Comparison of ENCODE assay signal across 1 cellular context in the genomic region with DNA sequence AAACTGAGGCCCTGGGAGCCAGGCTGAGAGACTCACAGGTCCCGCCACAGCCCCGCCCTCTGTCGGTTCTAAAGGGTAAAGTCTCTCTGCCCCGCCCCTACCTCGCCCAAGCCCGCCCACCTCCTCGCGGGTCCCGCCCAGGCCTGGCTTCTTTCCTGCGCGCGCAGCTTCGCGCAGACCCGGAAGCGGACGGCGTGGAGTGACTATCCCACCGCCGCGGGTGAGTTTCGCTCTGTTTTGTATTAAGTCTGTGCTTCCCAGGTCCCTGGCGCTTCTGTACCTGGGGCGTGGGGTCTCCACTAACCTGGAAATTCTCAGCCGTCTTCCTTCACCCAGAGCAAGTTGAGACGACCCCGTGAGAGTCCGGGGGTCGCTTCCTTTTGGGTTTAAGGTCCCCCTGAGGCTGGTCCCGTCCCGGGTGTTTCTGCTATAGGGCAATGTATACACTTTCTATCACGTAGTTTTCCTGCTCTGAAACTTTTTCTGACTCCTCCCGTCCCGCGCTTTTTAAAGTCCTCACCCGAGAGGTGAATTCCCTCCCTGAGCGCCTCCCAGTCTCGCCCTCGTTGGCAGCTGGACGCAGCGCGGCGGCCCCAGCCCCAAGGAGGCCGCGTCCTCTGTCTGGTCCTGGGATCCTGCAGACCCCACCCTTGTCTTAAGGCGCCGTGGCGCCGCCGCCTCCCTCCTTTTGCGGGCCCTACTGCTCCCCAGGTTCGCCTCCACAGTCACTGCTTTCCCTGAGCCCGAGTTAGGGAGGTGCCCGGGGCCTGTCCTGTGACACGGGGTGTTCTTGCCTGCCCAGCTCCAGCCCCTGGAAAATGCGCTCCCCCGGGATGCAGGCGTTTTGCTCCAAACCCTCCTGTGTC.
TF ChIP-seq lines count a peak whose summit lies in the region.

Gene ZNF765 (plus strand): TSS at position 176 of the 866 bp plus-strand sequence. CDS start 2,867 bp downstream, outside the sequence.

TF ChIP-seq in SK-N-SH, 30 proteins besides CTCF, POLR2A, EP300 and RAD21 (continued from another document):
- TF ChIP-seq, protein P1, sequence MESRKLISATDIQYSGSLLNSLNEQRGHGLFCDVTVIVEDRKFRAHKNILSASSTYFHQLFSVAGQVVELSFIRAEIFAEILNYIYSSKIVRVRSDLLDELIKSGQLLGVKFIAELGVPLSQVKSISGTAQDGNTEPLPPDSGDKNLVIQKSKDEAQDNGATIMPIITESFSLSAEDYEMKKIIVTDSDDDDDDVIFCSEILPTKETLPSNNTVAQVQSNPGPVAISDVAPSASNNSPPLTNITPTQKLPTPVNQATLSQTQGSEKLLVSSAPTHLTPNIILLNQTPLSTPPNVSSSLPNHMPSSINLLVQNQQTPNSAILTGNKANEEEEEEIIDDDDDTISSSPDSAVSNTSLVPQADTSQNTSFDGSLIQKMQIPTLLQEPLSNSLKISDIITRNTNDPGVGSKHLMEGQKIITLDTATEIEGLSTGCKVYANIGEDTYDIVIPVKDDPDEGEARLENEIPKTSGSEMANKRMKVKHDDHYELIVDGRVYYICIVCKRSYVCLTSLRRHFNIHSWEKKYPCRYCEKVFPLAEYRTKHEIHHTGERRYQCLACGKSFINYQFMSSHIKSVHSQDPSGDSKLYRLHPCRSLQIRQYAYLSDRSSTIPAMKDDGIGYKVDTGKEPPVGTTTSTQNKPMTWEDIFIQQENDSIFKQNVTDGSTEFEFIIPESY (IDR thresholded peaks at IDR 0.05; ENCODE audit: borderline replicate concordance, low read depth), result no peak
- TF ChIP-seq, protein P2, sequence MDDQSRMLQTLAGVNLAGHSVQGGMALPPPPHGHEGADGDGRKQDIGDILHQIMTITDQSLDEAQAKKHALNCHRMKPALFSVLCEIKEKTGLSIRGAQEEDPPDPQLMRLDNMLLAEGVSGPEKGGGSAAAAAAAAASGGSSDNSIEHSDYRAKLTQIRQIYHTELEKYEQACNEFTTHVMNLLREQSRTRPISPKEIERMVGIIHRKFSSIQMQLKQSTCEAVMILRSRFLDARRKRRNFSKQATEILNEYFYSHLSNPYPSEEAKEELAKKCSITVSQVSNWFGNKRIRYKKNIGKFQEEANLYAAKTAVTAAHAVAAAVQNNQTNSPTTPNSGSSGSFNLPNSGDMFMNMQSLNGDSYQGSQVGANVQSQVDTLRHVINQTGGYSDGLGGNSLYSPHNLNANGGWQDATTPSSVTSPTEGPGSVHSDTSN (IDR thresholded peaks at IDR 0.05), result no peak
- TF ChIP-seq MEF2A (IDR thresholded peaks at IDR 0.05; ENCODE audit: borderline replicate concordance, low read depth), result no peak
- TF ChIP-seq RCOR1 (IDR thresholded peaks at IDR 0.05; ENCODE audit: low read length), result no peak
- TF ChIP-seq, protein P3, sequence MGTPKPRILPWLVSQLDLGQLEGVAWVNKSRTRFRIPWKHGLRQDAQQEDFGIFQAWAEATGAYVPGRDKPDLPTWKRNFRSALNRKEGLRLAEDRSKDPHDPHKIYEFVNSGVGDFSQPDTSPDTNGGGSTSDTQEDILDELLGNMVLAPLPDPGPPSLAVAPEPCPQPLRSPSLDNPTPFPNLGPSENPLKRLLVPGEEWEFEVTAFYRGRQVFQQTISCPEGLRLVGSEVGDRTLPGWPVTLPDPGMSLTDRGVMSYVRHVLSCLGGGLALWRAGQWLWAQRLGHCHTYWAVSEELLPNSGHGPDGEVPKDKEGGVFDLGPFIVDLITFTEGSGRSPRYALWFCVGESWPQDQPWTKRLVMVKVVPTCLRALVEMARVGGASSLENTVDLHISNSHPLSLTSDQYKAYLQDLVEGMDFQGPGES (IDR thresholded peaks at IDR 0.05; ENCODE audit: low read depth, low read length), result no peak
- no peak for TF ChIP-seq CHD2 (IDR thresholded peaks at IDR 0.05; ENCODE audit: low read length, partially characterized antibody)
- TF ChIP-seq REST (IDR thresholded peaks at IDR 0.05; ENCODE audit: low read depth, low read length), result no peak
- no peak for TF ChIP-seq TCF12 (IDR thresholded peaks at IDR 0.05)
- no peak for TF ChIP-seq RXRA (IDR thresholded peaks at IDR 0.05; ENCODE audit: borderline replicate concordance, low read depth)
- no peak for TF ChIP-seq TEAD4 (IDR thresholded peaks at IDR 0.05; ENCODE audit: borderline replicate concordance, insufficient read depth)
- no peak for TF ChIP-seq RFX5 (IDR thresholded peaks at IDR 0.05; ENCODE audit: low read length)
- no peak for TF ChIP-seq SIN3A (IDR thresholded peaks at IDR 0.05; ENCODE audit: borderline replicate concordance, low read depth, low read length)
- no peak for TF ChIP-seq FOXJ3 (CRISPR knock-in tag; IDR thresholded peaks at IDR 0.05)
- TF ChIP-seq ELF1 (IDR thresholded peaks at IDR 0.05), result peak; percentile 98
- no peak for TF ChIP-seq FOSL2 (IDR thresholded peaks at IDR 0.05; ENCODE audit: borderline replicate concordance, low read depth)
- 0 out of 2 replicates have a peak, but pooled peaks have one; percentile 43 for TF ChIP-seq MAX (IDR thresholded peaks at IDR 0.05; ENCODE audit: low read depth)
- no peak for TF ChIP-seq EZH2phosphoT487 (IDR thresholded peaks at IDR 0.05; ENCODE audit: borderline replicate concordance, low read depth)
- TF ChIP-seq NFIC (IDR thresholded peaks at IDR 0.05; ENCODE audit: borderline replicate concordance), result no peak
- peak; percentile 84 for TF ChIP-seq MXI1 (IDR thresholded peaks at IDR 0.05; ENCODE audit: low read depth, low read length)
- TF ChIP-seq SMC3 (IDR thresholded peaks at IDR 0.05; ENCODE audit: low read depth, low read length), result 0 out of 2 replicates have a peak, but pooled peaks have one; percentile 11
- TF ChIP-seq, protein P4, sequence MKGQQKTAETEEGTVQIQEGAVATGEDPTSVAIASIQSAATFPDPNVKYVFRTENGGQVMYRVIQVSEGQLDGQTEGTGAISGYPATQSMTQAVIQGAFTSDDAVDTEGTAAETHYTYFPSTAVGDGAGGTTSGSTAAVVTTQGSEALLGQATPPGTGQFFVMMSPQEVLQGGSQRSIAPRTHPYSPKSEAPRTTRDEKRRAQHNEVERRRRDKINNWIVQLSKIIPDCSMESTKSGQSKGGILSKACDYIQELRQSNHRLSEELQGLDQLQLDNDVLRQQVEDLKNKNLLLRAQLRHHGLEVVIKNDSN (IDR thresholded peaks at IDR 0.05; ENCODE audit: borderline replicate concordance, low read depth), result no peak
- TF ChIP-seq GATA2 (CRISPR knock-in tag; IDR thresholded peaks at IDR 0.05), result no peak
- TF ChIP-seq, protein P5, sequence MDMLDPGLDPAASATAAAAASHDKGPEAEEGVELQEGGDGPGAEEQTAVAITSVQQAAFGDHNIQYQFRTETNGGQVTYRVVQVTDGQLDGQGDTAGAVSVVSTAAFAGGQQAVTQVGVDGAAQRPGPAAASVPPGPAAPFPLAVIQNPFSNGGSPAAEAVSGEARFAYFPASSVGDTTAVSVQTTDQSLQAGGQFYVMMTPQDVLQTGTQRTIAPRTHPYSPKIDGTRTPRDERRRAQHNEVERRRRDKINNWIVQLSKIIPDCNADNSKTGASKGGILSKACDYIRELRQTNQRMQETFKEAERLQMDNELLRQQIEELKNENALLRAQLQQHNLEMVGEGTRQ (IDR thresholded peaks at IDR 0.05; ENCODE audit: borderline replicate concordance, low read depth, low read length), result no peak
- peak; percentile 87 for TF ChIP-seq NRF1 (IDR thresholded peaks at IDR 0.05; ENCODE audit: low read depth, low read length)
- no peak for TF ChIP-seq JUND (IDR thresholded peaks at IDR 0.05)
- TF ChIP-seq POLR2AphosphoS5 (IDR thresholded peaks at IDR 0.05; ENCODE audit: low read depth, low read length), result peak; percentile 90
- no peak for TF ChIP-seq YY1 (IDR thresholded peaks at IDR 0.05; ENCODE audit: low read depth)
